ENCODE assay signal across 20 cellular contexts in genomic region chr9:7894231-7894630, GRCh38.
DNase-seq lines count a peak whose midpoint lies in the region; ATAC-seq and TF ChIP-seq lines count a peak whose summit lies in the region.
"Had no signal": no experiment of that assay in that cellular context is flagged by ENCODE, and none has a peak within 500 bp of the region (broad histone marks: within the 10 kb centered on the region; RNA-seq: fewer than 3 reads in every experiment).

No MANE protein-coding gene starts in this region.

- no peak overlapping the region for H3K4me3 Mint-ChIP-seq in natural killer cell
- H3K4me3 Mint-ChIP-seq: CD14-positive monocyte; CD4-positive, alpha-beta memory T cell; GM23338; IgD-negative memory B cell had no signal

- no peak overlapping the region for H3K27ac Mint-ChIP-seq in natural killer cell
- H3K27ac Mint-ChIP-seq: CD14-positive monocyte; CD4-positive, alpha-beta memory T cell; GM23338; IgD-negative memory B cell had no signal

- ATAC-seq in natural killer cell (no peak), omental fat pad (ENCODE audit: low FRiP score) (no peak)
- ATAC-seq: A549, GM23338, HepG2 had no signal

- DNase-seq in DMS 273 (lab: John Stamatoyannopoulos, UW; ENCODE audit: unreplicated experiment): peak; percentile 17
- DNase-seq in DMS 273 treated with DMSO at 0.1 percent for 48 hours (lab: John Stamatoyannopoulos, UW): no peak
- DNase-seq in D341Med (ENCODE audit: low spot score): peak; percentile 48
- DNase-seq in NCI-H524 treated with DMSO at 0.1 percent for 48 hours (lab: John Stamatoyannopoulos, UW): peak; percentile 9
- peak; percentile 72 for DNase-seq in cerebellum (ENCODE audit: low spot score)
- no peak for DNase-seq in natural killer cell
- no peak for DNase-seq in omental fat pad (ENCODE audit: low spot score)
- no peak for DNase-seq in NCI-H128 (lab: John Stamatoyannopoulos, UW; ENCODE audit: unreplicated experiment)
- DNase-seq: AML-193; Calu3; CD4-positive, alpha-beta memory T cell; DMS153; DMS79; GF-D8; HCEC 1CT had no signal

- H3K4me1 Mint-ChIP-seq in natural killer cell: no peaks in the 10 kb centered on the region
- H3K4me1 Mint-ChIP-seq: CD14-positive monocyte; CD4-positive, alpha-beta memory T cell had no signal

- TF ChIP-seq CTCF in natural killer cell (IDR thresholded peaks at IDR 0.05): no peak
- TF ChIP-seq CTCF in omental fat pad (IDR thresholded peaks at IDR 0.05): no peak

- intact Hi-C loops in natural killer cell (cut with micrococcal nuclease): no loop called here

- H3K27me3 Mint-ChIP-seq in natural killer cell (ENCODE audit: low read depth in 2 of 2): peaks cover 0 to 2% of the 10 kb centered on the region in 2 donors
- H3K27me3 Mint-ChIP-seq: CD4-positive, alpha-beta memory T cell had no signal

- no peaks in the 10 kb centered on the region for H3K36me3 Mint-ChIP-seq in natural killer cell
- H3K36me3 Mint-ChIP-seq: CD14-positive monocyte; CD4-positive, alpha-beta memory T cell had no signal

- peaks cover 3 to 5% of the 10 kb centered on the region in 2 donors for H3K9me3 Mint-ChIP-seq in natural killer cell

Comparison
In these comparisons a context has a peak if more than half of its experiments do, and no peak if none do; other contexts are left out.
1. DNase-seq: peak in DMS 273 (single experiment), D341Med (single experiment), NCI-H524 treated with DMSO at 0.1 percent for 48 hours (single experiment) and cerebellum (single experiment); none in DMS 273 treated with DMSO at 0.1 percent for 48 hours (single experiment), natural killer cell (single experiment), omental fat pad (single experiment) and NCI-H128 (single experiment).